Comparison of ENCODE assay signal across 27 cellular contexts in genomic region chr13:29137995-29138394, GRCh38.
"Had no signal": no experiment of that assay in that cellular context is flagged by ENCODE, and none has a peak within 500 bp of the region (broad histone marks: within the 10 kb centered on the region; RNA-seq: fewer than 3 reads in every experiment).

No MANE protein-coding gene starts in this region.

- H3K4me1 ChIP-seq: esophagus squamous epithelium, gastrocnemius medialis, lower lobe of right lung, psoas muscle, stomach, testis, tibial nerve, upper lobe of right lung, uterus had no signal

- ATAC-seq: gastrocnemius medialis; left colon; left ventricle myocardium superior; lower lobe of right lung; natural killer cell; psoas muscle; right cardiac atrium; stimulated activated effector memory CD8-positive, alpha-beta T cell treated with anti-CD3 and anti-CD28 coated beads, Interleukin-12 subunit alpha, Interleukin-12 subunit beta, amount 100 ng/mL, for 72 hours; upper lobe of right lung had no signal

- H3K36me3 Mint-ChIP-seq: natural killer cell; stimulated activated effector memory CD8-positive, alpha-beta T cell treated with anti-CD3 and anti-CD28 coated beads, Interleukin-12 subunit alpha, Interleukin-12 subunit beta, amount 100 ng/mL, for 72 hours had no signal

- H3K27ac ChIP-seq: coronary artery, esophagus squamous epithelium, gastrocnemius medialis, hepatocyte, lower lobe of right lung, ovary, psoas muscle, sigmoid colon, stomach, testis, tibial nerve, upper lobe of right lung, uterus had no signal

- H3K27ac Mint-ChIP-seq: natural killer cell; stimulated activated effector memory CD8-positive, alpha-beta T cell treated with anti-CD3 and anti-CD28 coated beads, Interleukin-12 subunit alpha, Interleukin-12 subunit beta, amount 100 ng/mL, for 72 hours had no signal

- H3K27me3 ChIP-seq: esophagus squamous epithelium, gastrocnemius medialis, hepatocyte, ovary, sigmoid colon, stomach, testis, tibial nerve, upper lobe of right lung, uterus had no signal

- H3K4me3 Mint-ChIP-seq: natural killer cell; stimulated activated effector memory CD8-positive, alpha-beta T cell treated with anti-CD3 and anti-CD28 coated beads, Interleukin-12 subunit alpha, Interleukin-12 subunit beta, amount 100 ng/mL, for 72 hours had no signal

- H3K4me2 ChIP-seq: hepatocyte had no signal

- DNase-seq: dermis blood vessel endothelial cell; effector memory CD4-positive, alpha-beta T cell; erythroblast; esophagus squamous epithelium; gastrocnemius medialis; head of caudate nucleus; left colon; left ventricle myocardium superior; lower lobe of right lung; natural killer cell; occipital lobe; ovary; posterior cingulate gyrus; psoas muscle; right cardiac atrium; sigmoid colon; stimulated activated CD4-positive, alpha-beta T cell treated with anti-CD3 and anti-CD28 coated beads, Interleukin-2, amount 100 ng/mL, for 24 hours; stimulated activated CD4-positive, alpha-beta T cell treated with anti-CD3 and anti-CD28 coated beads, Interleukin-4, amount 100 ng/mL, for 24 hours; stimulated activated naive CD4-positive, alpha-beta T cell treated with Interleukin-2 at 50 U/mL for 16 hours; stomach; testis; upper lobe of right lung; uterus had no signal

- H3K36me3 ChIP-seq: esophagus squamous epithelium, gastrocnemius medialis, lower lobe of right lung, ovary, sigmoid colon, stomach, tibial nerve, upper lobe of right lung, uterus had no signal

- H3K9me3 ChIP-seq: gastrocnemius medialis, lower lobe of right lung, ovary, testis, upper lobe of right lung, uterus had no signal

- H3K4me3 ChIP-seq: coronary artery, esophagus squamous epithelium, gastrocnemius medialis, hepatocyte, lower lobe of right lung, ovary, psoas muscle, sigmoid colon, stomach, testis, tibial nerve, upper lobe of right lung, uterus had no signal

- H3K79me2 ChIP-seq: hepatocyte had no signal

- H3K4me1 Mint-ChIP-seq: natural killer cell; stimulated activated effector memory CD8-positive, alpha-beta T cell treated with anti-CD3 and anti-CD28 coated beads, Interleukin-12 subunit alpha, Interleukin-12 subunit beta, amount 100 ng/mL, for 72 hours had no signal
